8 cellular contexts compared by ENCODE assay signal in genomic region chr5:52922384-52922783, GRCh38.
A peak's percentile ranks its signal among the peaks of the same experiment; 100 is the strongest.
DNase-seq lines count a peak whose midpoint lies in the region; ATAC-seq and TF ChIP-seq lines count a peak whose summit lies in the region.

No MANE protein-coding gene starts in this region.

- no peak overlapping the region for H3K27ac ChIP-seq in right lobe of liver
- no peak overlapping the region for H3K27ac ChIP-seq in dorsolateral prefrontal cortex

- ATAC-seq in right lobe of liver, result peak; percentile 58 to 97 (median 80)
- ATAC-seq in GM18511 (IDR thresholded peaks at IDR 0.05; ENCODE audit: unreplicated experiment), result no peak
- ATAC-seq in GM21723 (IDR thresholded peaks at IDR 0.05; ENCODE audit: unreplicated experiment), result no peak

- H3K4me3 ChIP-seq in astrocyte of the spinal cord (ENCODE audit: low read depth, low read length) (no peak overlapping the region), right lobe of liver (no peak overlapping the region), dorsolateral prefrontal cortex (no peak overlapping the region)

- H3K4me1 ChIP-seq in right lobe of liver, result no peaks in the 10 kb centered on the region

- no peaks in the 10 kb centered on the region for H3K27me3 ChIP-seq in right lobe of liver
- no peaks in the 10 kb centered on the region for H3K27me3 ChIP-seq in dorsolateral prefrontal cortex

- intact Hi-C loops in right lobe of liver (cut with DNase I), result no loop called here
- intact Hi-C loops in dorsolateral prefrontal cortex (cut with DNase I), result no loop called here

- 50% methylated on average over 2 of the region's 2 CpGs for whole genome bisulfite sequencing in right lobe of liver (ENCODE audit: insufficient coverage, low coverage, low lambda C conversion rate, missing lambda C conversion rate)

- no peaks in the 10 kb centered on the region for H3K9me3 ChIP-seq in right lobe of liver

- no peak for TF ChIP-seq RAD21 in Ishikawa (IDR thresholded peaks at IDR 0.05; ENCODE audit: low read depth)

- TF ChIP-seq CTCF in AG09319 (IDR thresholded peaks at IDR 0.05; ENCODE audit: low read depth, low read length), result no peak
- no peak for TF ChIP-seq CTCF in astrocyte of the spinal cord (IDR thresholded peaks at IDR 0.05; ENCODE audit: low read depth, low read length)
- TF ChIP-seq CTCF in right lobe of liver (IDR thresholded peaks at IDR 0.05), result peak in 2 of 4 donors; percentile 5 to 15
- TF ChIP-seq CTCF in dorsolateral prefrontal cortex (IDR thresholded peaks at IDR 0.05 in 54 of 56, conservative IDR thresholded peaks at IDR 0.05 in 2 of 56; ENCODE audit: low read depth in 1 of 56, partially characterized antibody in 56 of 56), result no peak

- H3K36me3 ChIP-seq in right lobe of liver, result peaks cover 0 to 45% (median 20%) of the 10 kb centered on the region in 4 donors

- peak; percentile 53 for DNase-seq in AG09319 (ENCODE audit: extremely low read depth, low read depth)
- DNase-seq in astrocyte of the spinal cord (ENCODE audit: low read depth, low spot score), result peak; percentile 79
- peak in 1 of 3 donors; percentile 31 for DNase-seq in right lobe of liver
- no peak for DNase-seq in NCI-H2196 (lab: John Stamatoyannopoulos, UW; ENCODE audit: unreplicated experiment)
- DNase-seq in dorsolateral prefrontal cortex, result no peak

- in situ Hi-C loops in astrocyte of the spinal cord (cut with HindIII; ENCODE audit: low sequenced_read_pairs), result no loop called here

- no peak for TF ChIP-seq POLR2A in right lobe of liver (IDR thresholded peaks at IDR 0.05)

- TF ChIP-seq EP300 in Ishikawa (IDR thresholded peaks at IDR 0.05; ENCODE audit: borderline replicate concordance), result 0 out of 2 replicates have a peak, but pooled peaks have one; percentile 51

TF ChIP-seq in Ishikawa, 13 proteins besides CTCF, POLR2A, EP300 and RAD21:
- TF ChIP-seq TAF1 (IDR thresholded peaks at IDR 0.05; ENCODE audit: low read depth) (no peak), ZBTB7A (IDR thresholded peaks at IDR 0.05; ENCODE audit: low read depth) (no peak), MAX (IDR thresholded peaks at IDR 0.05) (no peak), CEBPB (IDR thresholded peaks at IDR 0.05) (peak; percentile 62), FOXM1 (IDR thresholded peaks at IDR 0.05; ENCODE audit: borderline replicate concordance, low read depth) (no peak), TEAD4 (IDR thresholded peaks at IDR 0.05) (peak; percentile 78), EGR1 (IDR thresholded peaks at IDR 0.05) (no peak), NFIC (IDR thresholded peaks at IDR 0.05) (peak; percentile 91), REST (IDR thresholded peaks at IDR 0.05; ENCODE audit: low read depth) (no peak), TCF12 (IDR thresholded peaks at IDR 0.05; ENCODE audit: low read depth) (peak; percentile 50; the same call in 1 of the 2 replicates), YY1 (IDR thresholded peaks at IDR 0.05; ENCODE audit: low read depth) (no peak), CREB1 (IDR thresholded peaks at IDR 0.05; ENCODE audit: low read depth) (no peak)
- TF ChIP-seq, protein P1, sequence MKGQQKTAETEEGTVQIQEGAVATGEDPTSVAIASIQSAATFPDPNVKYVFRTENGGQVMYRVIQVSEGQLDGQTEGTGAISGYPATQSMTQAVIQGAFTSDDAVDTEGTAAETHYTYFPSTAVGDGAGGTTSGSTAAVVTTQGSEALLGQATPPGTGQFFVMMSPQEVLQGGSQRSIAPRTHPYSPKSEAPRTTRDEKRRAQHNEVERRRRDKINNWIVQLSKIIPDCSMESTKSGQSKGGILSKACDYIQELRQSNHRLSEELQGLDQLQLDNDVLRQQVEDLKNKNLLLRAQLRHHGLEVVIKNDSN (IDR thresholded peaks at IDR 0.05), result 0 out of 2 replicates have a peak, but pooled peaks have one; percentile 11

Comparison
In these comparisons a context has a peak if more than half of its experiments do, and no peak if none do; other contexts are left out.
1. DNase-seq: peak in AG09319 (single experiment) and astrocyte of the spinal cord (single experiment); none in NCI-H2196 (single experiment) and dorsolateral prefrontal cortex (0 of 10).
2. ATAC-seq: peak in right lobe of liver (4 of 4); none in GM18511 (single experiment) and GM21723 (single experiment).